In genomic region chr2:202060218-202060617, GRCh38 we compare ENCODE assay signal across 14 cellular contexts. TPM values are rescaled to one million over a fixed set of nuclear protein-coding genes. Genes with fewer than 3 reads are reported as not detected.
DNase-seq lines count a peak whose midpoint lies in the region; ATAC-seq, FAIRE-seq and TF ChIP-seq lines count a peak whose summit lies in the region.
"Had no signal": no experiment of that assay in that cellular context is flagged by ENCODE, and none has a peak within 500 bp of the region (broad histone marks: within the 10 kb centered on the region; RNA-seq: fewer than 3 reads in every experiment).

No MANE protein-coding gene starts in this region.

- peaks cover 31% of the 10 kb centered on the region for H3K4me1 Mint-ChIP-seq in neural crest cell
- H3K4me1 Mint-ChIP-seq: memory B cell had no signal

- no peak for ATAC-seq in GM21737 (IDR thresholded peaks at IDR 0.05; ENCODE audit: unreplicated experiment)
- ATAC-seq: stimulated activated naive CD8-positive, alpha-beta T cell treated with anti-CD3 and anti-CD28 coated beads, Interleukin-15, amount 100 ng/mL, for 72 hours had no signal

- no peaks in the 10 kb centered on the region for H3K27me3 Mint-ChIP-seq in neural crest cell (ENCODE audit: low read depth)

- H3K27ac Mint-ChIP-seq in neural crest cell (ENCODE audit: unreplicated experiment), result no peak overlapping the region
- H3K27ac Mint-ChIP-seq: memory B cell; stimulated activated naive CD8-positive, alpha-beta T cell treated with anti-CD3 and anti-CD28 coated beads, Interleukin-15, amount 100 ng/mL, for 72 hours had no signal

- TF ChIP-seq CTCF in D721Med (IDR thresholded peaks at IDR 0.05; ENCODE audit: insufficient read depth, missing control alignments), result peak; percentile 12
- peak; percentile 30 for TF ChIP-seq CTCF in astrocyte of the spinal cord (IDR thresholded peaks at IDR 0.05; ENCODE audit: low read depth, low read length)
- peak; percentile 55 for TF ChIP-seq CTCF in neural crest cell (conservative IDR thresholded peaks at IDR 0.05)

- H3K4me3 Mint-ChIP-seq in neural crest cell, result no peak overlapping the region
- H3K4me3 Mint-ChIP-seq: memory B cell; stimulated activated naive CD8-positive, alpha-beta T cell treated with anti-CD3 and anti-CD28 coated beads, Interleukin-15, amount 100 ng/mL, for 72 hours had no signal

- H3K36me3 Mint-ChIP-seq in neural crest cell (ENCODE audit: low read depth), result no peaks in the 10 kb centered on the region
- H3K36me3 Mint-ChIP-seq: memory B cell had no signal

- in situ Hi-C loops in astrocyte of the spinal cord (cut with HindIII; ENCODE audit: low sequenced_read_pairs), result no loop called here

- DNase-seq in D721Med (ENCODE audit: insufficient read length, low spot score), result no peak
- DNase-seq in HT-29 (ENCODE audit: low spot score), result peak; percentile 13
- DNase-seq in astrocyte of the spinal cord (ENCODE audit: low read depth, low spot score), result no peak
- no peak for DNase-seq in neural crest cell (ENCODE audit: low read depth, low spot score)
- DNase-seq in effector CD4-positive, alpha-beta T cell, result no peak
- no peak for DNase-seq in substantia nigra (lab: John Stamatoyannopoulos, UW)
- DNase-seq: NCI-H446 treated with DMSO at 0.1 percent for 48 hours; stimulated activated CD4-positive, alpha-beta T cell treated with anti-CD3 and anti-CD28 coated beads, Interleukin-4, amount 100 ng/mL, for 1 hour; stimulated activated naive CD8-positive, alpha-beta T cell treated with anti-CD3 and anti-CD28 coated beads, Interleukin-15, amount 100 ng/mL, for 72 hours had no signal

- no peak overlapping the region for H3K27ac ChIP-seq in substantia nigra (ENCODE audit: low read depth, low read length, poor library complexity, severe bottlenecking)
- H3K27ac ChIP-seq: ascending aorta had no signal

- no peak overlapping the region for H3K4me3 ChIP-seq in astrocyte of the spinal cord (ENCODE audit: low read depth, low read length)
- H3K4me3 ChIP-seq: ascending aorta had no signal

- peaks cover 3% of the 10 kb centered on the region for H3K9me3 Mint-ChIP-seq in neural crest cell
- H3K9me3 Mint-ChIP-seq: memory B cell; stimulated activated naive CD8-positive, alpha-beta T cell treated with anti-CD3 and anti-CD28 coated beads, Interleukin-15, amount 100 ng/mL, for 72 hours had no signal

- FAIRE-seq in D721Med (lab: Jason Lieb, UNC), result no peak
- FAIRE-seq: GM18507 had no signal

RNA-seq across cellular contexts. Expression of gene KIAA2012, which starts 12.8 kb away (rescaled TPM):
- total RNA-seq in HT-29 (2014; rRNA removed; shearing (Covaris generic)), result 0.05 TPM in 1 of 2 replicates, not detected in the other
- 0.07 and 0.34 TPM in 2 replicates for total RNA-seq in neural crest cell
- total RNA-seq: M059J had no signal

RNA-seq across cellular contexts. Expression of gene FZD7, which starts 26.6 kb away (rescaled TPM):
- 17.4 and 18.2 TPM in 2 replicates for total RNA-seq in HT-29 (2014; rRNA removed; shearing (Covaris generic))
- total RNA-seq in neural crest cell, result 89.1 and 91.0 TPM in 2 replicates
